9 cellular contexts compared by ENCODE assay signal in the genomic region with DNA sequence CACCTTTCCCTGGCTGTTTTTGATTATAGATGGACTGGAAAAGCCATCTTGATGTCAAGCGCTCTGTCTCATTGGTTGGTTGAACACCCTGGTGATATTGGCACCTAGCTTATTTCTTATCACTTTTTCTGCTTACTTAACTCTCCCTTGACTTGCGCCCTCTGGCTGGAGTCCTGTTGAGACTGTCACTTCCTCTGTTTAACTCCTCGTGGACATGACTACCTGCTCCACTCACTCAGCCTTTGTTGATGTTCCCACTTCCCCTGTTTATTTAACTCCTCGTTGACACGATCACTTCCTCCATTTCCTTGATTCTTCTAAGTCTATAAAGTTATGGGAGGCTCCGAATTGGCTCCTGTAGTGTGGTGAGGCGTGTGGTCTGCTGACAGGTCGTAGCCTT. TPM values are rescaled to one million over a fixed set of nuclear protein-coding genes. Genes with fewer than 3 reads are reported as not detected.
DNase-seq lines count a peak whose midpoint lies in the region; ATAC-seq, FAIRE-seq and TF ChIP-seq lines count a peak whose summit lies in the region.
"Not testable (repeated sequence)": the region's sequence is repeated elsewhere in the genome, so short reads cannot be mapped to it uniquely, and the experiment has no call there.
"Had no signal": no experiment of that assay in that cellular context is flagged by ENCODE, and none has a peak within 500 bp of the region (broad histone marks: within the 10 kb centered on the region; RNA-seq: fewer than 3 reads in every experiment).

No MANE protein-coding gene starts in this region.

- peaks cover 11% of the 10 kb centered on the region for H3K36me3 Mint-ChIP-seq in endodermal cell (ENCODE audit: low read depth)

- H3K4me3 Mint-ChIP-seq in endodermal cell = not testable (repeated sequence)

- not testable (repeated sequence) for H3K4me1 Mint-ChIP-seq in endodermal cell

- TF ChIP-seq CTCF in RWPE1 (conservative IDR thresholded peaks at IDR 0.05; ENCODE audit: low read depth); pancreas (IDR thresholded peaks at IDR 0.05): not testable (repeated sequence)
- peak; percentile 12 for TF ChIP-seq CTCF in astrocyte of the spinal cord (IDR thresholded peaks at IDR 0.05; ENCODE audit: low read depth, low read length)
- peak; percentile 26 for TF ChIP-seq CTCF in endodermal cell (conservative IDR thresholded peaks at IDR 0.05)
- peak; percentile 17 for TF ChIP-seq CTCF in fibroblast of pulmonary artery (IDR thresholded peaks at IDR 0.05; ENCODE audit: low read length, missing control alignments)

- peak; percentile 58 to 90 (median 65) for ATAC-seq in pancreas

- not testable (repeated sequence) for H3K36me3 ChIP-seq in endodermal cell (ENCODE audit: control insufficient read depth, insufficient read depth, low read length); pancreas

- peak overlapping the region; percentile 70 for H3K27ac ChIP-seq in RWPE1
- H3K27ac ChIP-seq in endodermal cell (ENCODE audit: low read depth, low read length); pancreas: not testable (repeated sequence)

- H3K9ac ChIP-seq in endodermal cell (ENCODE audit: extremely low read depth, low read length, poor library complexity, severe bottlenecking) = not testable (repeated sequence)

- not testable (repeated sequence) for H3K9me3 Mint-ChIP-seq in endodermal cell

- H3K27ac Mint-ChIP-seq in endodermal cell = not testable (repeated sequence)

- DNase-seq in EH (ENCODE audit: low read depth) (peak; percentile 40), HT1080 (ENCODE audit: low read depth) (peak; percentile 57), iris pigment epithelial cell (ENCODE audit: low read depth) (peak; percentile 48)
- DNase-seq in RWPE1 (ENCODE audit: low spot score); astrocyte of the spinal cord (ENCODE audit: low read depth, low spot score); endodermal cell; fibroblast of pulmonary artery (ENCODE audit: low read depth); pancreas: not testable (repeated sequence)

- intact Hi-C loops in pancreas (cut with DNase I) = not testable (repeated sequence)

- not testable (repeated sequence) for H3K4me1 ChIP-seq in endodermal cell (ENCODE audit: control insufficient read depth, insufficient read depth, low read length); pancreas

- WGBS in endodermal cell (ENCODE audit: insufficient coverage in 1 of 2, insufficient read length in 1 of 2), 2 experiments = 90 to 91% methylated on average over 4 to 8 of the region's 8 CpGs
- 48 to 49% methylated on average over 8 of the region's 8 CpGs for WGBS in pancreas, 2 donors

- CTCF ChIA-PET in RWPE1 (lab: Yijun Ruan, JAX) = not testable (repeated sequence)

- not testable (repeated sequence) for H3K27me3 Mint-ChIP-seq in endodermal cell (ENCODE audit: insufficient read depth)

- POLR2A ChIA-PET in RWPE1 (lab: Yijun Ruan, JAX; ENCODE audit: low non-redundant PET) = not testable (repeated sequence)

- in situ Hi-C loops in astrocyte of the spinal cord (cut with HindIII; ENCODE audit: low sequenced_read_pairs) = not testable (repeated sequence)

- not testable (repeated sequence) for H3K9me3 ChIP-seq in endodermal cell (ENCODE audit: control insufficient read depth, low read length); pancreas

- FAIRE-seq in pancreas (lab: Jason Lieb, UNC) = not testable (repeated sequence)

- not testable (repeated sequence) for H3K4me3 ChIP-seq in astrocyte of the spinal cord (ENCODE audit: low read depth, low read length); endodermal cell (ENCODE audit: low read length); fibroblast of pulmonary artery (replicated peaks; ENCODE audit: low read depth, low read length); pancreas

- not testable (repeated sequence) for H3K27me3 ChIP-seq in endodermal cell (ENCODE audit: control insufficient read depth, insufficient read depth, low read length, poor library complexity, severe bottlenecking); pancreas

RNA-seq across cellular contexts. Expression of gene ARHGAP23, which starts 43.0 kb away (rescaled TPM):
- total RNA-seq in HT1080 (2014; rRNA removed; shearing (Covaris generic)) = 21.7 and 40.0 TPM in 2 replicates
- polyA plus RNA-seq in HT1080 (2015; cell fraction: cytosol; rRNA removed) = 40.7 and 43.9 TPM in 2 replicates
- polyA plus RNA-seq in HT1080 (2015; cell fraction: nucleus; rRNA removed) = 58.4 and 73.2 TPM in 2 replicates
- total RNA-seq in endodermal cell (10 to 100 TPM in 1 of 2 donors, 1 to 10 TPM in 1; 9.4 to 18.0 TPM), pancreas (1 to 10 TPM; 2.5 to 7.1 (median 4.7) TPM)
- 22.0 TPM for polyA plus RNA-seq in endodermal cell (2013, experiment 1 of 2)
- polyA plus RNA-seq in endodermal cell (2013, experiment 2 of 2) = 12.8 TPM
- polyA plus RNA-seq in pancreas = 1 to 10 TPM; 3.3 to 4.1 TPM
- polyA plus RNA-seq: CD8-positive, alpha-beta memory T cell had no signal
